Comparison of ENCODE assay signal across 12 cellular contexts in genomic region chr2:23686405-23687029, GRCh38.
DNase-seq lines count a peak whose midpoint lies in the region; ATAC-seq and TF ChIP-seq lines count a peak whose summit lies in the region.
"Had no signal": no experiment of that assay in that cellular context is flagged by ENCODE, and none has a peak within 500 bp of the region (broad histone marks: within the 10 kb centered on the region; RNA-seq: fewer than 3 reads in every experiment).

No MANE protein-coding gene starts in this region.

- H4K8ac ChIP-seq in IMR-90 (ENCODE audit: low read depth in 2 of 2, low read length in 2 of 2): no peak overlapping the region

- no peak overlapping the region for H3K4me2 ChIP-seq in IMR-90 (ENCODE audit: low read depth, low read length)

- BruUV-seq in IMR-90 (replicated peaks; lab: Mats Ljungman, UMichigan): no TSS peak

- TF ChIP-seq CTCF in IMR-90 (conservative IDR thresholded peaks at IDR 0.05; ENCODE audit: low read depth, low read length) (no peak), psoas muscle (IDR thresholded peaks at IDR 0.05) (no peak), gastroesophageal sphincter (IDR thresholded peaks at IDR 0.05) (no peak)

- H3K36me3 ChIP-seq in IMR-90 (ENCODE audit: control insufficient read depth, insufficient read depth, low read length) (peaks cover 23% of the 10 kb centered on the region), psoas muscle (ENCODE audit: insufficient read depth in 1 of 2, low read depth in 1 of 2) (peaks cover 0 to 3% of the 10 kb centered on the region in 2 donors), gastroesophageal sphincter (peaks cover 0 to 50% of the 10 kb centered on the region in 2 donors)

- no peak overlapping the region for H2BK5ac ChIP-seq in IMR-90 (ENCODE audit: low read depth, low read length, poor library complexity, severe bottlenecking)

- no peak overlapping the region for H2AK5ac ChIP-seq in IMR-90 (ENCODE audit: low read depth, low read length)

- H3K4me1 Mint-ChIP-seq in activated naive CD8-positive, alpha-beta T cell treated with anti-CD3 and anti-CD28 coated beads, Interleukin-2, amount 10 ng/mL, durations not matched to agents 7 days and 5 days: peaks cover 18% of the 10 kb centered on the region
- H3K4me1 Mint-ChIP-seq in activated naive CD8-positive, alpha-beta T cell treated with anti-CD3 and anti-CD28 coated beads for 36 hours: peaks cover 1% of the 10 kb centered on the region
- peaks cover 12% of the 10 kb centered on the region for H3K4me1 Mint-ChIP-seq in central memory CD8-positive, alpha-beta T cell

- no peak for TF ChIP-seq POLR2A in IMR-90 (IDR thresholded peaks at IDR 0.05; ENCODE audit: low read depth, low read length)
- TF ChIP-seq POLR2A in gastroesophageal sphincter (IDR thresholded peaks at IDR 0.05): no peak

- dilution Hi-C loops in IMR-90 (cut with HindIII; ENCODE audit: low sequenced_read_pairs, unreplicated experiment): no loop called here

- no peak overlapping the region for H3K27ac Mint-ChIP-seq in activated naive CD8-positive, alpha-beta T cell treated with anti-CD3 and anti-CD28 coated beads, Interleukin-2, amount 10 ng/mL, durations not matched to agents 7 days and 5 days
- no peak overlapping the region for H3K27ac Mint-ChIP-seq in activated naive CD8-positive, alpha-beta T cell treated with anti-CD3 and anti-CD28 coated beads for 36 hours
- peak overlapping the region; percentile 48 for H3K27ac Mint-ChIP-seq in central memory CD8-positive, alpha-beta T cell (ENCODE audit: low read depth)

- no peak overlapping the region for H2BK15ac ChIP-seq in IMR-90 (ENCODE audit: low read depth, low read length)

- TF ChIP-seq RAD21 in IMR-90 (IDR thresholded peaks at IDR 0.05; ENCODE audit: low read length): no peak

- no peak overlapping the region for H2BK20ac ChIP-seq in IMR-90 (ENCODE audit: low read depth, low read length)

- H4K91ac ChIP-seq in IMR-90 (ENCODE audit: insufficient read depth, low read depth, low read length): no peak overlapping the region

- H3K9me3 Mint-ChIP-seq in activated naive CD8-positive, alpha-beta T cell treated with anti-CD3 and anti-CD28 coated beads, Interleukin-2, amount 10 ng/mL, durations not matched to agents 7 days and 5 days: no peaks in the 10 kb centered on the region
- H3K9me3 Mint-ChIP-seq in activated naive CD8-positive, alpha-beta T cell treated with anti-CD3 and anti-CD28 coated beads for 36 hours: no peaks in the 10 kb centered on the region
- no peaks in the 10 kb centered on the region for H3K9me3 Mint-ChIP-seq in central memory CD8-positive, alpha-beta T cell
- H3K9me3 Mint-ChIP-seq: CD4-positive, CD25-positive, alpha-beta regulatory T cell had no signal

- no peak overlapping the region for H4K5ac ChIP-seq in IMR-90 (ENCODE audit: low read depth, low read length)

- no peak for TF ChIP-seq EP300 in gastroesophageal sphincter (IDR thresholded peaks at IDR 0.05)

- DNase-seq in activated naive CD8-positive, alpha-beta T cell treated with anti-CD3 and anti-CD28 coated beads, Interleukin-2, amount 10 ng/mL, durations not matched to agents 7 days and 5 days: no peak
- DNase-seq in activated naive CD8-positive, alpha-beta T cell treated with anti-CD3 and anti-CD28 coated beads for 36 hours: no peak
- no peak for DNase-seq in IMR-90
- no peak for DNase-seq in central memory CD8-positive, alpha-beta T cell (ENCODE audit: low spot score in 2 of 2)
- DNase-seq in psoas muscle: peak; percentile 5 to 48
- no peak for DNase-seq in NCI-H2081 (lab: John Stamatoyannopoulos, UW)
- DNase-seq: CD4-positive, CD25-positive, alpha-beta regulatory T cell; DMS53; GF-D8; HCEC 1CT had no signal

- H3K23ac ChIP-seq in IMR-90 (ENCODE audit: low read depth, low read length): no peak overlapping the region

- no peak overlapping the region for H3K4me3 ChIP-seq in IMR-90 (ENCODE audit: insufficient read depth, low read depth, low read length)
- no peak overlapping the region for H3K4me3 ChIP-seq in psoas muscle
- H3K4me3 ChIP-seq in gastroesophageal sphincter: no peak overlapping the region

- in situ Hi-C loops in IMR-90 (cut with MboI; ENCODE audit: low sequenced_read_pairs): no loop called here

- no peak overlapping the region for H2AFZ ChIP-seq in IMR-90 (replicated peaks; ENCODE audit: low read length, poor library complexity)

- intact Hi-C loops in IMR-90 (cut with micrococcal nuclease) (no loop called here), psoas muscle (cut with DNase I) (no loop called here)

- H3K18ac ChIP-seq in IMR-90 (ENCODE audit: low read depth, low read length): no peak overlapping the region

- 94% methylated on average over 6 of the region's 13 CpGs; no CpG with 5 or more reads in 1 of the 2 experiments for WGBS in IMR-90 (ENCODE audit: extremely low coverage in 2 of 2, insufficient read length in 1 of 2), 2 experiments
- 86 to 91% (median 90%) methylated on average over 13 of the region's 13 CpGs for WGBS in psoas muscle, 3 donors
- 60 to 74% methylated on average over 2 to 6 of the region's 13 CpGs for WGBS in gastroesophageal sphincter (ENCODE audit: low coverage in 1 of 2), 2 donors

- no peaks in the 10 kb centered on the region for H3K27me3 ChIP-seq in IMR-90 (ENCODE audit: control insufficient read depth, insufficient read depth, low read length)
- peaks cover 0 to 2% (median 0%) of the 10 kb centered on the region in 3 donors for H3K27me3 ChIP-seq in psoas muscle (ENCODE audit: insufficient read depth in 3 of 3, low read length in 2 of 3)
- no peaks in the 10 kb centered on the region for H3K27me3 ChIP-seq in gastroesophageal sphincter

- CTCF ChIA-PET in IMR-90 (lab: Yijun Ruan, JAX): no interaction called here

- no peak overlapping the region for H3K56ac ChIP-seq in IMR-90 (ENCODE audit: extremely low read depth, insufficient read depth, low read length)

- no peaks in the 10 kb centered on the region for H3K79me1 ChIP-seq in IMR-90 (ENCODE audit: low read depth in 1 of 2, low read length in 2 of 2)

- ATAC-seq in activated naive CD8-positive, alpha-beta T cell treated with anti-CD3 and anti-CD28 coated beads, Interleukin-2, amount 10 ng/mL, durations not matched to agents 7 days and 5 days (ENCODE audit: low read depth): peak; percentile 29
- ATAC-seq in IMR-90 (ENCODE audit: low read depth): no peak
- no peak for ATAC-seq in central memory CD8-positive, alpha-beta T cell (replicated peaks; ENCODE audit: extremely low read depth, poor library complexity, severe bottlenecking)
- no peak for ATAC-seq in psoas muscle
- no peak for ATAC-seq in gastroesophageal sphincter

- peaks cover 4% of the 10 kb centered on the region for H4K20me1 ChIP-seq in IMR-90 (ENCODE audit: insufficient read depth, low read length)

- H2BK120ac ChIP-seq in IMR-90 (ENCODE audit: low read depth, low read length): no peak overlapping the region

- H3K9me3 ChIP-seq in IMR-90 (ENCODE audit: control insufficient read depth, insufficient read depth, low read length): no peaks in the 10 kb centered on the region
- no peaks in the 10 kb centered on the region for H3K9me3 ChIP-seq in psoas muscle
- H3K9me3 ChIP-seq in gastroesophageal sphincter: no peaks in the 10 kb centered on the region

- H2AK9ac ChIP-seq in IMR-90 (replicated peaks; ENCODE audit: low read depth, low read length, poor library complexity): peak overlapping the region; percentile 50

- no peaks in the 10 kb centered on the region for H3K9me1 ChIP-seq in IMR-90 (ENCODE audit: insufficient read depth, low read length)

- no peaks in the 10 kb centered on the region for H3K4me1 ChIP-seq in IMR-90 (ENCODE audit: control insufficient read depth, insufficient read depth, low read length)
- no peaks in the 10 kb centered on the region for H3K4me1 ChIP-seq in psoas muscle
- H3K4me1 ChIP-seq in gastroesophageal sphincter: peaks cover 0 to 24% (median 0%) of the 10 kb centered on the region in 3 donors

- no peak overlapping the region for H3K4ac ChIP-seq in IMR-90 (ENCODE audit: low read depth, low read length)

- POLR2A ChIA-PET in activated naive CD8-positive, alpha-beta T cell treated with anti-CD3 and anti-CD28 coated beads, Interleukin-2, amount 10 ng/mL, durations not matched to agents 7 days and 5 days (lab: Charles Lee): no interaction called here
- POLR2A ChIA-PET in IMR-90 (lab: Charles Lee; ENCODE audit: unreplicated experiment): no interaction called here

- H3K4me3 Mint-ChIP-seq in activated naive CD8-positive, alpha-beta T cell treated with anti-CD3 and anti-CD28 coated beads, Interleukin-2, amount 10 ng/mL, durations not matched to agents 7 days and 5 days: no peak overlapping the region
- no peak overlapping the region for H3K4me3 Mint-ChIP-seq in activated naive CD8-positive, alpha-beta T cell treated with anti-CD3 and anti-CD28 coated beads for 36 hours
- H3K4me3 Mint-ChIP-seq in central memory CD8-positive, alpha-beta T cell: no peak overlapping the region
- H3K4me3 Mint-ChIP-seq: CD4-positive, CD25-positive, alpha-beta regulatory T cell had no signal

- no peaks in the 10 kb centered on the region for H3K27me3 Mint-ChIP-seq in activated naive CD8-positive, alpha-beta T cell treated with anti-CD3 and anti-CD28 coated beads, Interleukin-2, amount 10 ng/mL, durations not matched to agents 7 days and 5 days
- H3K27me3 Mint-ChIP-seq in activated naive CD8-positive, alpha-beta T cell treated with anti-CD3 and anti-CD28 coated beads for 36 hours: no peaks in the 10 kb centered on the region
- no peaks in the 10 kb centered on the region for H3K27me3 Mint-ChIP-seq in central memory CD8-positive, alpha-beta T cell
- H3K27me3 Mint-ChIP-seq: CD4-positive, CD25-positive, alpha-beta regulatory T cell had no signal

- H3K27ac ChIP-seq in IMR-90 (ENCODE audit: insufficient read depth, low read length) (no peak overlapping the region), psoas muscle (no peak overlapping the region), gastroesophageal sphincter (no peak overlapping the region)
- H3K27ac ChIP-seq: 22Rv1 had no signal

- H3K14ac ChIP-seq in IMR-90 (replicated peaks; ENCODE audit: low read depth, low read length): no peak overlapping the region

- H3K36me3 Mint-ChIP-seq in activated naive CD8-positive, alpha-beta T cell treated with anti-CD3 and anti-CD28 coated beads, Interleukin-2, amount 10 ng/mL, durations not matched to agents 7 days and 5 days: no peaks in the 10 kb centered on the region
- H3K36me3 Mint-ChIP-seq in activated naive CD8-positive, alpha-beta T cell treated with anti-CD3 and anti-CD28 coated beads for 36 hours: no peaks in the 10 kb centered on the region
- H3K36me3 Mint-ChIP-seq in central memory CD8-positive, alpha-beta T cell (ENCODE audit: insufficient read depth): peaks cover 3% of the 10 kb centered on the region

- no peak overlapping the region for H3K9ac ChIP-seq in IMR-90 (ENCODE audit: low read depth, low read length)

TF ChIP-seq in IMR-90, 13 proteins besides CTCF, POLR2A, EP300 and RAD21 (continues in another document):
- no peak for TF ChIP-seq RFX5 (IDR thresholded peaks at IDR 0.05; ENCODE audit: low read depth, low read length)
- no peak for TF ChIP-seq CHD1 (IDR thresholded peaks at IDR 0.05; ENCODE audit: low read depth, low read length)
- no peak for TF ChIP-seq MAFK (IDR thresholded peaks at IDR 0.05; ENCODE audit: low read depth, low read length)

Comparison
In these comparisons a context has a peak if more than half of its experiments do, and no peak if none do; other contexts are left out.
1. DNase-seq: peak in psoas muscle (2 of 2); none in activated naive CD8-positive, alpha-beta T cell treated with anti-CD3 and anti-CD28 coated beads, Interleukin-2, amount 10 ng/mL, durations not matched to agents 7 days and 5 days (single experiment), activated naive CD8-positive, alpha-beta T cell treated with anti-CD3 and anti-CD28 coated beads for 36 hours (single experiment), IMR-90 (single experiment), central memory CD8-positive, alpha-beta T cell (0 of 2) and NCI-H2081 (0 of 2).